ENCODE assay signal across 11 cellular contexts in genomic region chr11:68090706-68091105, GRCh38. TPM values are rescaled to one million over a fixed set of nuclear protein-coding genes. Genes with fewer than 3 reads are reported as not detected.
DNase-seq lines count a peak whose midpoint lies in the region; ATAC-seq, FAIRE-seq and TF ChIP-seq lines count a peak whose summit lies in the region.
"Had no signal": no experiment of that assay in that cellular context is flagged by ENCODE, and none has a peak within 500 bp of the region (broad histone marks: within the 10 kb centered on the region; RNA-seq: fewer than 3 reads in every experiment).

No MANE protein-coding gene starts in this region.

- H3K4me2 ChIP-seq in GM12878 (ENCODE audit: control insufficient read depth, insufficient read depth) = peak overlapping the region; percentile 46

- WGBS in GM12878 (ENCODE audit: insufficient coverage, insufficient replicate concordance, low lambda C conversion rate, missing lambda C conversion rate) = 81% methylated on average over 6 of the region's 6 CpGs

- TF ChIP-seq POLR2A in GM12878 (IDR thresholded peaks at IDR 0.05; ENCODE audit: low read depth, low read length) = no peak

- no peaks in the 10 kb centered on the region for H4K20me1 ChIP-seq in GM12878 (ENCODE audit: control insufficient read depth, insufficient read depth)

- H3K36me3 Mint-ChIP-seq in activated CD4-positive, alpha-beta memory T cell treated with anti-CD3 and anti-CD28 coated beads for 36 hours = no peaks in the 10 kb centered on the region

- FAIRE-seq in HTR-8/SVneo (lab: Jason Lieb, UNC) (peak; percentile 60), GM12878 (lab: Jason Lieb, UNC) (peak; percentile 95)
- FAIRE-seq: endometrium had no signal

- H3K27ac Mint-ChIP-seq in activated CD4-positive, alpha-beta memory T cell treated with anti-CD3 and anti-CD28 coated beads for 36 hours = no peak overlapping the region
- H3K27ac Mint-ChIP-seq: activated CD4-positive, alpha-beta memory T cell treated with anti-CD3 and anti-CD28 coated beads, Interleukin-2, amount 10 ng/mL, durations not matched to agents 7 days and 5 days had no signal

- H3K4me1 ChIP-seq in GM12878 (ENCODE audit: control insufficient read depth, insufficient read depth, low read length) = no peaks in the 10 kb centered on the region; the same call in 1 of the 2 replicates

- H3K9ac ChIP-seq in GM12878 (ENCODE audit: control insufficient read depth, insufficient read depth, low read length) = peak overlapping the region; percentile 40

- no peak overlapping the region; the same call in 1 of the 2 replicates for H3K4me3 ChIP-seq in GM12878

- intact Hi-C loops in GM12878 (cut with micrococcal nuclease; ENCODE audit: unreplicated experiment) = no loop called here
- intact Hi-C loops in activated CD4-positive, alpha-beta memory T cell treated with anti-CD3 and anti-CD28 coated beads for 36 hours (cut with micrococcal nuclease) = no loop called here

- no peaks in the 10 kb centered on the region for H3K9me3 Mint-ChIP-seq in activated CD4-positive, alpha-beta memory T cell treated with anti-CD3 and anti-CD28 coated beads for 36 hours
- H3K9me3 Mint-ChIP-seq: activated CD4-positive, alpha-beta memory T cell treated with anti-CD3 and anti-CD28 coated beads, Interleukin-2, amount 10 ng/mL, durations not matched to agents 7 days and 5 days had no signal

- BruUV-seq in GM12878 (replicated peaks; lab: Mats Ljungman, UMichigan) = no TSS peak

- RAD21 ChIA-PET in GM12878 (lab: Charles Lee; ENCODE audit: unreplicated experiment) = interaction anchor here (1.5 to 1.7 kb wide), 2 partner anchors 11 to 24 kb away, joined by 3 to 5 read pairs; no protein-coding TSS in a partner anchor

- H3K4me1 Mint-ChIP-seq in activated CD4-positive, alpha-beta memory T cell treated with anti-CD3 and anti-CD28 coated beads for 36 hours (ENCODE audit: low read depth) = no peaks in the 10 kb centered on the region
- H3K4me1 Mint-ChIP-seq: activated CD4-positive, alpha-beta memory T cell treated with anti-CD3 and anti-CD28 coated beads, Interleukin-2, amount 10 ng/mL, durations not matched to agents 7 days and 5 days had no signal

- H3K27me3 ChIP-seq in GM12878 (replicated peaks in 1 of 2; ENCODE audit: control insufficient read depth in 2 of 2, insufficient read depth in 2 of 2, low read length in 1 of 2) = no peaks in the 10 kb centered on the region

- ATAC-seq in GM12878 (peak; percentile 74), HG02970 (IDR thresholded peaks at IDR 0.05; ENCODE audit: low FRiP score, unreplicated experiment) (no peak)

- H3K27ac ChIP-seq in 22Rv1 (peak overlapping the region; percentile 66), GM12878 (ENCODE audit: control insufficient read depth, insufficient read depth) (peak overlapping the region; percentile 20)

- no peak overlapping the region for H3K4me3 Mint-ChIP-seq in activated CD4-positive, alpha-beta memory T cell treated with anti-CD3 and anti-CD28 coated beads for 36 hours
- H3K4me3 Mint-ChIP-seq: activated CD4-positive, alpha-beta memory T cell treated with anti-CD3 and anti-CD28 coated beads, Interleukin-2, amount 10 ng/mL, durations not matched to agents 7 days and 5 days had no signal

- H3K27me3 Mint-ChIP-seq in activated CD4-positive, alpha-beta memory T cell treated with anti-CD3 and anti-CD28 coated beads for 36 hours = no peaks in the 10 kb centered on the region

- no peaks in the 10 kb centered on the region for H3K9me3 ChIP-seq in GM12878 (replicated peaks; ENCODE audit: control insufficient read depth, insufficient read depth, low read length)

- in situ Hi-C loops in GM12878 (cut with MboI) = no loop called here

- TF ChIP-seq EP300 in GM12878 (IDR thresholded peaks at IDR 0.05; ENCODE audit: borderline replicate concordance in 1 of 2, control insufficient read depth in 1 of 2, low read depth in 2 of 2, low read length in 2 of 2) = no peak

- no peak for TF ChIP-seq CTCF in 22Rv1 (IDR thresholded peaks at IDR 0.05)
- TF ChIP-seq CTCF in GM12878 (IDR thresholded peaks at IDR 0.05 in 2 of 3, conservative IDR thresholded peaks at IDR 0.05 in 1 of 3; ENCODE audit: control insufficient read depth in 2 of 3, extremely low read depth in 1 of 3, insufficient read depth in 1 of 3, low read depth in 3 of 3, low read length in 3 of 3) = no peak

- peaks cover 11% of the 10 kb centered on the region for H3K79me2 ChIP-seq in GM12878 (ENCODE audit: control insufficient read depth, insufficient read depth, low read length)

- POLR2A ChIA-PET in GM12878 (lab: Charles Lee) = interaction anchor here (0.5 to 1.5 kb wide), 4 partner anchors 10 to 51 kb away, joined by 3 to 5 read pairs (median 3); no protein-coding TSS in a partner anchor
- POLR2A ChIA-PET in activated CD4-positive, alpha-beta memory T cell treated with anti-CD3 and anti-CD28 coated beads for 36 hours (lab: Charles Lee) = no interaction called here

- TF ChIP-seq RAD21 in GM12878 (IDR thresholded peaks at IDR 0.05; ENCODE audit: insufficient read depth, low read depth, low read length) = no peak

- CTCF ChIA-PET in GM12878 (lab: Yijun Ruan, JAX) = interaction anchor here (0.6 to 2.7 kb wide), 5 partner anchors 9 to 120 kb away, joined by 3 to 9 read pairs (median 4); no protein-coding TSS in a partner anchor
- CTCF ChIA-PET in activated CD4-positive, alpha-beta memory T cell treated with anti-CD3 and anti-CD28 coated beads for 36 hours (lab: Charles Lee) = no interaction called here

- H2AFZ ChIP-seq in GM12878 (ENCODE audit: control insufficient read depth, low read depth, low read length) = peak overlapping the region; percentile 58

- DNase-seq in HTR-8/SVneo (ENCODE audit: insufficient read length, low spot score) = no peak
- DNase-seq in GM12878 (ENCODE audit: low read depth, low spot score) = no peak
- DNase-seq in lung microvascular endothelial cell (ENCODE audit: low read depth in 2 of 2) = peak; percentile 54
- DNase-seq in NCI-H1694 treated with DMSO at 0.1 percent for 48 hours (lab: John Stamatoyannopoulos, UW) = no peak
- DNase-seq in central memory CD4-positive, alpha-beta T cell = no peak
- no peak for DNase-seq in activated CD4-positive, alpha-beta memory T cell treated with anti-CD3 and anti-CD28 coated beads for 36 hours
- DNase-seq: activated CD4-positive, alpha-beta memory T cell treated with anti-CD3 and anti-CD28 coated beads, Interleukin-2, amount 10 ng/mL, durations not matched to agents 7 days and 5 days; NCI-H510A had no signal

- H3K36me3 ChIP-seq in GM12878 (ENCODE audit: control insufficient read depth in 2 of 2, insufficient read depth in 2 of 2, low read length in 1 of 2) = peaks cover 2 to 6% of the 10 kb centered on the region in 2 experiments; a peak in 3 of 4 replicates

- SMC1A ChIA-PET in GM12878 (lab: Charles Lee; ENCODE audit: uncharacterized antibody, unreplicated experiment) = interaction anchor here (0.5 to 3.9 kb wide), 9 partner anchors 8 to 119 kb away, joined by 3 to 15 read pairs (median 6); no protein-coding TSS in a partner anchor

TF ChIP-seq in GM12878, 131 proteins besides CTCF, POLR2A, EP300 and RAD21 (continues in another document):
- no peak for TF ChIP-seq BMI1 (IDR thresholded peaks at IDR 0.05; ENCODE audit: borderline replicate concordance)
- no peak for TF ChIP-seq DPF2 (IDR thresholded peaks at IDR 0.05)
- TF ChIP-seq SIX5 (IDR thresholded peaks at IDR 0.05; ENCODE audit: low read depth, low read length, severe bottlenecking) = no peak
- no peak for TF ChIP-seq RCOR1 (conservative IDR thresholded peaks at IDR 0.05; ENCODE audit: low read depth, low read length)

RNA-seq across cellular contexts. Expression of gene CHKA, which starts 30.5 kb away (rescaled TPM):
- 141 and 149 TPM in 2 replicates for total RNA-seq in GM12878 (2013; cell fraction: nucleolus; rRNA removed)
- 21.9 and 25.0 TPM in 2 replicates for total RNA-seq in GM12878 (2014; rRNA removed)
- total RNA-seq in GM12878 (2014; rRNA removed; fragmentation: Illumina TruSeq; extraction: Trizol) = 23.4 and 25.4 TPM in 2 replicates
- 21.2 and 23.6 TPM in 2 replicates for total RNA-seq in GM12878 (2021)
- 16.9 TPM for polyA plus RNA-seq in GM12878 (2011; ENCODE audit: low read depth)
- 27.6 and 32.8 TPM in 2 replicates for polyA plus RNA-seq in GM12878 (2011; rRNA removed)
- 18.6 and 19.7 TPM in 2 replicates for polyA plus RNA-seq in GM12878 (2011; cell fraction: cytosol; rRNA removed)
- 64.0 and 71.0 TPM in 2 replicates for polyA plus RNA-seq in GM12878 (2011; cell fraction: nucleus; rRNA removed)
- 23.1 and 24.9 TPM in 2 replicates for polyA plus RNA-seq in GM12878 (2012)
- polyA plus RNA-seq in GM12878 (2014; fragmentation: Illumina TruSeq; extraction: Trizol) = 20.6 and 33.6 TPM in 2 replicates
- polyA plus RNA-seq in GM12878 (2014; fragmentation: Nextera tagmentation; extraction: Ambion mirVana) = 1 to 10 TPM; 5.2 to 5.3 TPM
- 29.2 and 31.6 TPM in 2 replicates for polyA plus RNA-seq in GM12878 (2014; rRNA removed)
- 10 to 100 TPM in 1 of 2 experiments, 1 to 10 TPM in 1; 5.3 to 15.6 TPM for polyA plus RNA-seq in GM12878 (2016; fragmentation: Nextera tagmentation; extraction: Ambion mirVana)
- 25.0 and 27.1 TPM in 2 replicates for polyA minus RNA-seq in GM12878 (2011; rRNA and poly(A)+ RNA removed)
- 7.3 and 10.0 TPM in 2 replicates for polyA minus RNA-seq in GM12878 (2011; cell fraction: cytosol; rRNA and poly(A)+ RNA removed)
- 12.7 and 23.2 TPM in 2 replicates for polyA minus RNA-seq in GM12878 (2011; cell fraction: nucleus; rRNA and poly(A)+ RNA removed)
- total RNA-seq in lung microvascular endothelial cell = 19.6 and 25.4 TPM in 2 replicates
- total RNA-seq in activated CD4-positive, alpha-beta memory T cell treated with anti-CD3 and anti-CD28 coated beads for 36 hours = 1 to 10 TPM; 6.1 to 6.6 TPM

RNA-seq across cellular contexts. Expression of gene TCIRG1, which starts 51.9 kb away (rescaled TPM):
- total RNA-seq in GM12878 (2013; cell fraction: nucleolus; rRNA removed) = 287 and 325 TPM in 2 replicates
- total RNA-seq in GM12878 (2014; rRNA removed) (143 and 166 TPM in 2 replicates), GM12878 (2014; rRNA removed; fragmentation: Illumina TruSeq; extraction: Trizol) (18.9 and 20.4 TPM in 2 replicates), GM12878 (2021) (173 and 179 TPM in 2 replicates), lung microvascular endothelial cell (41.8 and 52.0 TPM in 2 replicates)
- 40.2 TPM for polyA plus RNA-seq in GM12878 (2011; ENCODE audit: low read depth)
- polyA plus RNA-seq in GM12878 (2011; rRNA removed) (20.8 and 51.2 TPM in 2 replicates), GM12878 (2014; fragmentation: Illumina TruSeq; extraction: Trizol) (3.0 and 18.6 TPM in 2 replicates), GM12878 (2014; fragmentation: Nextera tagmentation; extraction: Ambion mirVana) (1 to 10 TPM in 1 of 2 experiments, under 1 TPM in 1; 0.76 to 7.5 TPM), GM12878 (2014; rRNA removed) (218 and 238 TPM in 2 replicates), GM12878 (2016; fragmentation: Nextera tagmentation; extraction: Ambion mirVana) (100 to 1,000 TPM; 124 to 148 TPM)
- 73.7 and 130 TPM in 2 replicates for polyA plus RNA-seq in GM12878 (2011; cell fraction: cytosol; rRNA removed)
- 2,133 and 2,164 TPM in 2 replicates for polyA plus RNA-seq in GM12878 (2011; cell fraction: nucleus; rRNA removed)
- polyA plus RNA-seq in GM12878 (2012) = 133 and 152 TPM in 2 replicates
- polyA minus RNA-seq in GM12878 (2011; rRNA and poly(A)+ RNA removed) = 36.7 and 83.1 TPM in 2 replicates
- 30.3 and 36.8 TPM in 2 replicates for polyA minus RNA-seq in GM12878 (2011; cell fraction: cytosol; rRNA and poly(A)+ RNA removed)
- polyA minus RNA-seq in GM12878 (2011; cell fraction: nucleus; rRNA and poly(A)+ RNA removed) = 200 and 263 TPM in 2 replicates
- 100 to 1,000 TPM; 167 to 175 TPM for total RNA-seq in activated CD4-positive, alpha-beta memory T cell treated with anti-CD3 and anti-CD28 coated beads for 36 hours

Comparison
In these comparisons a context has a peak if more than half of its experiments do, and no peak if none do; other contexts are left out.
1. DNase-seq: peak in lung microvascular endothelial cell (2 of 2); none in HTR-8/SVneo (single experiment), GM12878 (single experiment), NCI-H1694 treated with DMSO at 0.1 percent for 48 hours (single experiment), central memory CD4-positive, alpha-beta T cell (single experiment) and activated CD4-positive, alpha-beta memory T cell treated with anti-CD3 and anti-CD28 coated beads for 36 hours (single experiment).